Comparison of ENCODE assay signal across 11 cellular contexts in the genomic region with DNA sequence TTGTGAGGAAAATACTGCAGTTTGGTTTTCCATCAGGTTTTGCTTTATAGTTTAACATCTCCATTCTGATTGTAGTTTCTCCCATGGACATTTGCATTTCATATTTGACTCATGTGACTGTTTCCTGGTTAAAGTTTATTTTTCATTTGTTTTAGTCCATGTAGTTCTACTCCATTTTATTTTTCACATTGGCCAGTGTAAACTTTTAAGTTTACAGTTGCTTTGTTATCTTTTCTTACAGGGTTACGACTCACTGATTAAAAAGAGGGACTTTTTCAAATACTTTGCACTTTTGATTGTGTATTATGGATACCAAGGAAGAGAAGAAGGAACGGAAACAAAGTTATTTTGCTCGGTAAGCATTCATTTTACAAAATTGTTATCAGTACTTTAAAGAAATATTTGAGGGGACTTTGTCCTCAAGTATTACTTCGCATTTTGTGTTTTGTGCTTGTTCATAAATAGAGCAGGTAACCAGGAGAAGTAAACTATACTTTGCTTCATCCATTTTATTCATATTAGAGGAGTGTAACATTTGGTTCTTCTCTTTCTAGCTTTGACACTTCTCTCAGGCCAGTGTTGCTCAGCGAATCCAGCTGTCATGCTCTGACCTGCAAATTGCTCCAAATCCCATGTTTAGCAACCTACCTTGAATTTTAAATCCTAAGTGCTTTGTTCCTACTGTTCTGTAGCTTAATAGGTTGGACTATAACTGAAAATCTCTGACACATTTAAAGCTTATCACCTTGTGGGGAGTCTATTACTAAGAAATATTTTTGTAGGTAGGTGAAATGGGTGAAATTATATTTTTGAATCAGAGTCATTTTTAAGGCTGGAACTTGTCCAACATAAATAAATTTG. TPM values are rescaled to one million over a fixed set of nuclear protein-coding genes. Genes with fewer than 3 reads are reported as not detected.
A peak's percentile ranks its signal among the peaks of the same experiment; 100 is the strongest.
DNase-seq lines count a peak whose midpoint lies in the region; ATAC-seq and TF ChIP-seq lines count a peak whose summit lies in the region.
"Had no signal": no experiment of that assay in that cellular context is flagged by ENCODE, and none has a peak within 500 bp of the region (broad histone marks: within the 10 kb centered on the region; RNA-seq: fewer than 3 reads in every experiment).

No MANE protein-coding gene starts in this region.

- H3K27me3 Mint-ChIP-seq in activated CD4-positive, alpha-beta T cell treated with anti-CD3 and anti-CD28 coated beads, Interleukin-2, amount 10 ng/mL, durations not matched to agents 24 days and 14 days: no peaks in the 10 kb centered on the region
- no peaks in the 10 kb centered on the region for H3K27me3 Mint-ChIP-seq in activated CD4-positive, alpha-beta T cell treated with anti-CD3 and anti-CD28 coated beads, Interleukin-2, amount 10 ng/mL, durations not matched to agents 7 days and 5 days
- no peaks in the 10 kb centered on the region for H3K27me3 Mint-ChIP-seq in WTC11 (ENCODE audit: low read depth)

- peaks cover 45% of the 10 kb centered on the region for H3K4me1 Mint-ChIP-seq in activated CD4-positive, alpha-beta T cell treated with anti-CD3 and anti-CD28 coated beads, Interleukin-2, amount 10 ng/mL, durations not matched to agents 24 days and 14 days
- H3K4me1 Mint-ChIP-seq in activated CD4-positive, alpha-beta T cell treated with anti-CD3 and anti-CD28 coated beads, Interleukin-2, amount 10 ng/mL, durations not matched to agents 7 days and 5 days: peaks cover 40% of the 10 kb centered on the region
- peaks cover under 1% of the 10 kb centered on the region; the same call in 1 of the 2 replicates for H3K4me1 Mint-ChIP-seq in WTC11

- peaks cover 0 to 4% (median 3%) of the 10 kb centered on the region in 3 donors for H3K36me3 ChIP-seq in tibial artery

- CTCF ChIA-PET in activated CD4-positive, alpha-beta T cell treated with anti-CD3 and anti-CD28 coated beads, Interleukin-2, amount 10 ng/mL, durations not matched to agents 7 days and 5 days (lab: Charles Lee): interaction anchor here (1.0 to 1.5 kb wide), 2 partner anchors 19 to 25 kb away, joined by 3 to 4 read pairs; a partner anchor contains a TSS
- CTCF ChIA-PET in WTC11 (lab: Charles Lee): interaction anchor here (1.0 kb wide), 1 partner anchor 141 kb away, joined by 4 read pairs; no protein-coding TSS in a partner anchor

- H3K27me3 ChIP-seq in tibial artery: no peaks in the 10 kb centered on the region

- no peak for TF ChIP-seq CTCF in WTC11 (IDR thresholded peaks at IDR 0.05)
- TF ChIP-seq CTCF in tibial artery (IDR thresholded peaks at IDR 0.05): no peak

- no peaks in the 10 kb centered on the region for H3K9me3 Mint-ChIP-seq in activated CD4-positive, alpha-beta T cell treated with anti-CD3 and anti-CD28 coated beads, Interleukin-2, amount 10 ng/mL, durations not matched to agents 24 days and 14 days
- H3K9me3 Mint-ChIP-seq in activated CD4-positive, alpha-beta T cell treated with anti-CD3 and anti-CD28 coated beads, Interleukin-2, amount 10 ng/mL, durations not matched to agents 7 days and 5 days: no peaks in the 10 kb centered on the region
- H3K9me3 Mint-ChIP-seq in WTC11: no peaks in the 10 kb centered on the region

- H3K27ac ChIP-seq in tibial artery: peak overlapping the region; percentile 3 to 23

- intact Hi-C loops in activated CD4-positive, alpha-beta T cell treated with anti-CD3 and anti-CD28 coated beads, Interleukin-2, amount 10 ng/mL, durations not matched to agents 24 days and 14 days (cut with micrococcal nuclease): loop anchor here (2.0 kb wide), 1 partner anchor 14 kb away; no protein-coding TSS in a partner anchor
- intact Hi-C loops in tibial artery (cut with DNase I; ENCODE audit: low total_unique reads): no loop called here

- H3K4me3 ChIP-seq in tibial artery: no peak overlapping the region

- POLR2A ChIA-PET in activated CD4-positive, alpha-beta T cell treated with anti-CD3 and anti-CD28 coated beads, Interleukin-2, amount 10 ng/mL, durations not matched to agents 7 days and 5 days (lab: Charles Lee): no interaction called here
- POLR2A ChIA-PET in WTC11 (lab: Charles Lee): no interaction called here

- H3K27ac Mint-ChIP-seq in activated CD4-positive, alpha-beta T cell treated with anti-CD3 and anti-CD28 coated beads, Interleukin-2, amount 10 ng/mL, durations not matched to agents 24 days and 14 days: peak overlapping the region; percentile 68
- H3K27ac Mint-ChIP-seq in activated CD4-positive, alpha-beta T cell treated with anti-CD3 and anti-CD28 coated beads, Interleukin-2, amount 10 ng/mL, durations not matched to agents 7 days and 5 days: no peak overlapping the region
- H3K27ac Mint-ChIP-seq in WTC11: peak overlapping the region; percentile 18; the same call in 1 of the 2 replicates

- DNase-seq in activated CD4-positive, alpha-beta T cell treated with anti-CD3 and anti-CD28 coated beads, Interleukin-2, amount 10 ng/mL, durations not matched to agents 24 days and 14 days: peak; percentile 24
- DNase-seq in activated CD4-positive, alpha-beta T cell treated with anti-CD3 and anti-CD28 coated beads, Interleukin-2, amount 10 ng/mL, durations not matched to agents 7 days and 5 days: no peak
- DNase-seq in WTC11 (ENCODE audit: low spot score) (no peak), left kidney (ENCODE audit: low read depth, low spot score) (peak; percentile 12), tibial artery (no peak), ecto neural progenitor cell (ENCODE audit: low spot score) (no peak), T-helper 2 cell (no peak), NK-92 (lab: John Stamatoyannopoulos, UW; ENCODE audit: unreplicated experiment) (no peak)
- DNase-seq: activated CD8-positive, alpha-beta memory T cell treated with anti-CD3 and anti-CD28 coated beads for 24 hours; amniotic stem cell; left ventricle myocardium superior had no signal

- H3K9me3 ChIP-seq in tibial artery: no peaks in the 10 kb centered on the region

- ATAC-seq in WTC11: no peak
- ATAC-seq: left ventricle myocardium superior had no signal

- H3K4me3 Mint-ChIP-seq in activated CD4-positive, alpha-beta T cell treated with anti-CD3 and anti-CD28 coated beads, Interleukin-2, amount 10 ng/mL, durations not matched to agents 24 days and 14 days: no peak overlapping the region
- no peak overlapping the region for H3K4me3 Mint-ChIP-seq in activated CD4-positive, alpha-beta T cell treated with anti-CD3 and anti-CD28 coated beads, Interleukin-2, amount 10 ng/mL, durations not matched to agents 7 days and 5 days
- no peak overlapping the region for H3K4me3 Mint-ChIP-seq in WTC11

- peaks cover 0 to 72% (median 25%) of the 10 kb centered on the region in 4 donors for H3K4me1 ChIP-seq in tibial artery

- peaks cover 54% of the 10 kb centered on the region for H3K36me3 Mint-ChIP-seq in activated CD4-positive, alpha-beta T cell treated with anti-CD3 and anti-CD28 coated beads, Interleukin-2, amount 10 ng/mL, durations not matched to agents 24 days and 14 days (ENCODE audit: low read depth)
- peaks cover 52% of the 10 kb centered on the region for H3K36me3 Mint-ChIP-seq in activated CD4-positive, alpha-beta T cell treated with anti-CD3 and anti-CD28 coated beads, Interleukin-2, amount 10 ng/mL, durations not matched to agents 7 days and 5 days (ENCODE audit: low read depth)
- no peaks in the 10 kb centered on the region for H3K36me3 Mint-ChIP-seq in WTC11

TF ChIP-seq in WTC11, 78 proteins besides CTCF, POLR2A, EP300 and RAD21 (continues in another document):
- TF ChIP-seq, protein P1, sequence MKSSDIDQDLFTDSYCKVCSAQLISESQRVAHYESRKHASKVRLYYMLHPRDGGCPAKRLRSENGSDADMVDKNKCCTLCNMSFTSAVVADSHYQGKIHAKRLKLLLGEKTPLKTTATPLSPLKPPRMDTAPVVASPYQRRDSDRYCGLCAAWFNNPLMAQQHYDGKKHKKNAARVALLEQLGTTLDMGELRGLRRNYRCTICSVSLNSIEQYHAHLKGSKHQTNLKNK (CRISPR knock-in tag; IDR thresholded peaks at IDR 0.05): no peak
- TF ChIP-seq GABPB1 (CRISPR knock-in tag; IDR thresholded peaks at IDR 0.05): no peak
- no peak for TF ChIP-seq NFATC4 (CRISPR knock-in tag; IDR thresholded peaks at IDR 0.05)
- no peak for TF ChIP-seq NR2C2 (CRISPR knock-in tag; IDR thresholded peaks at IDR 0.05)
- TF ChIP-seq, protein P2, sequence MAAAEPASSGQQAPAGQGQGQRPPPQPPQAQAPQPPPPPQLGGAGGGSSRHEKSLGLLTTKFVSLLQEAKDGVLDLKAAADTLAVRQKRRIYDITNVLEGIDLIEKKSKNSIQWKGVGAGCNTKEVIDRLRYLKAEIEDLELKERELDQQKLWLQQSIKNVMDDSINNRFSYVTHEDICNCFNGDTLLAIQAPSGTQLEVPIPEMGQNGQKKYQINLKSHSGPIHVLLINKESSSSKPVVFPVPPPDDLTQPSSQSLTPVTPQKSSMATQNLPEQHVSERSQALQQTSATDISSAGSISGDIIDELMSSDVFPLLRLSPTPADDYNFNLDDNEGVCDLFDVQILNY (CRISPR knock-in tag; IDR thresholded peaks at IDR 0.05): no peak

RNA-seq across cellular contexts. Expression of a gene that starts 24.5 kb away (rescaled TPM):
- total RNA-seq in activated CD4-positive, alpha-beta T cell treated with anti-CD3 and anti-CD28 coated beads, Interleukin-2, amount 10 ng/mL, durations not matched to agents 24 days and 14 days: 52.5 and 53.7 TPM in 2 replicates
- 10 to 100 TPM; 43.2 to 53.1 TPM for total RNA-seq in activated CD4-positive, alpha-beta T cell treated with anti-CD3 and anti-CD28 coated beads, Interleukin-2, amount 10 ng/mL, durations not matched to agents 7 days and 5 days
- 9.0 to 14.4 TPM (median 9.9 TPM) in 3 replicates for total RNA-seq in WTC11 (2021)

Comparison
In these comparisons a context has a peak if more than half of its experiments do, and no peak if none do; other contexts are left out.
1. DNase-seq: peak in activated CD4-positive, alpha-beta T cell treated with anti-CD3 and anti-CD28 coated beads, Interleukin-2, amount 10 ng/mL, durations not matched to agents 24 days and 14 days (single experiment) and left kidney (single experiment); none in activated CD4-positive, alpha-beta T cell treated with anti-CD3 and anti-CD28 coated beads, Interleukin-2, amount 10 ng/mL, durations not matched to agents 7 days and 5 days (single experiment), WTC11 (single experiment), tibial artery (0 of 2), ecto neural progenitor cell (single experiment), T-helper 2 cell (0 of 5) and NK-92 (single experiment).